ENCODE assay signal across 1 cellular context in the genomic region with DNA sequence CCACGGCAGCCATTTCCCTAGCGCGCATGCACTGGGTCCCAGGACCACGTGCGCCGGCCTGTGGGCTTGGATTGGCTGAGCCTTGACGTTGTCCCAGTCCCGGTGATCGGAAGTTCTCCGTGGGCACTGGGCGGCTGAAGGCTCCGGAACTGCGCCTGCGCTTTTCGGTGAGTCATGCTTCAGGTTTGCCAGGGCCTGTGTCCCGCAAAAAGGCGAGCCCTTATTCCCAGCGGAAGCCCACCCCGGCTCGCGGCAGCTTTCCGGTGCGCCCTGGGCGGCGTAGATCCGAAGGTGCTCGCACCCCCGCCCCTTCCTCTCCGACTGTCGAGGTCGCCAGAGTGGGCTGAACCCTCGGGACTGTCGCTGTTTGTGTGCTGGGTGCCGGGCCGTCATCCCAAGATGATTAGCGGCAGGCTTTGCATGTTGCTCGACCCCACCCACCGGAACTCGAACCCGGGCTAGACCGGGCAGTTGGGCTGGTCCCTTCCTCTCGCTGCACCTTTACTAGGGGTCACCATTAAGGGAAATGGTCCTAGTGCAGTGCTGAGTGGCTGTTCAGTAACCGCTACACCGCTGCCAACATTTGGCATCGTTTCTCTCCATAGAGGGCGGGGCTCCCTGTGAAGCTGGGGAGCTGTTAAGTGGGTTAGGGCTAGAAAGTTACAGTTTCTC.
A peak's percentile ranks its signal among the peaks of the same experiment; 100 is the strongest.
TF ChIP-seq lines count a peak whose summit lies in the region.

Gene TCEANC (plus strand): TSS at position 120 of the 672 bp plus-strand sequence. CDS start 9,368 bp downstream, outside the sequence.

TF ChIP-seq in GM12878, 131 proteins besides CTCF, POLR2A, EP300 and RAD21 (continued from another document):
- TF ChIP-seq SREBF2 (IDR thresholded peaks at IDR 0.05; ENCODE audit: low read length) (no peak), FOS (IDR thresholded peaks at IDR 0.05; ENCODE audit: borderline replicate concordance, extremely low read depth, insufficient read length) (peak; percentile 35), KDM1A (IDR thresholded peaks at IDR 0.05; ENCODE audit: borderline replicate concordance) (no peak), SUZ12 (IDR thresholded peaks at IDR 0.05; ENCODE audit: unreplicated experiment) (no peak), ZNF384 (IDR thresholded peaks at IDR 0.05; ENCODE audit: borderline replicate concordance, low read depth, low read length) (no peak), NR2C1 (IDR thresholded peaks at IDR 0.05) (0 out of 2 replicates have a peak, but pooled peaks have one; percentile 28), TCF3 (IDR thresholded peaks at IDR 0.05; ENCODE audit: borderline replicate concordance, insufficient read depth, low read depth, low read length) (no peak), SREBF1 (IDR thresholded peaks at IDR 0.05; ENCODE audit: low read length) (peak; percentile 77), KLF5 (IDR thresholded peaks at IDR 0.05; ENCODE audit: partially characterized antibody) (no peak), PBX3 (IDR thresholded peaks at IDR 0.05; ENCODE audit: insufficient replicate concordance, low read depth, low read length) (no peak), WRNIP1 (IDR thresholded peaks at IDR 0.05; ENCODE audit: borderline replicate concordance, low read depth, low read length) (no peak), YY1 (IDR thresholded peaks at IDR 0.05; ENCODE audit: low read depth, low read length) (peak; percentile 93; the same call in 1 of the 2 replicates), CREM (IDR thresholded peaks at IDR 0.05; ENCODE audit: low read depth) (0 out of 2 replicates have a peak, but pooled peaks have one; percentile 25), SMC3 (IDR thresholded peaks at IDR 0.05; ENCODE audit: borderline replicate concordance, low read length) (no peak), BCLAF1 (IDR thresholded peaks at IDR 0.05) (no peak), POU2F2 (IDR thresholded peaks at IDR 0.05; ENCODE audit: borderline replicate concordance, low read depth, low read length) (peak; percentile 72; the same call in 2 of the 3 replicates), CEBPB (IDR thresholded peaks at IDR 0.05; ENCODE audit: borderline replicate concordance in 1 of 2, low read depth in 2 of 2, low read length in 2 of 2) (no peak), CBFB (IDR thresholded peaks at IDR 0.05; ENCODE audit: low read depth) (no peak), ETV6 (conservative IDR thresholded peaks at IDR 0.05 in 1 of 2, IDR thresholded peaks at IDR 0.05 in 1 of 2; ENCODE audit: borderline replicate concordance in 1 of 2, low read depth in 1 of 2) (no peak), ZNF217 (IDR thresholded peaks at IDR 0.05) (no peak), USF1 (IDR thresholded peaks at IDR 0.05; ENCODE audit: borderline replicate concordance, extremely low read length, insufficient read depth, low read depth, low read length) (peak; percentile 96)
